1 cellular context compared by ENCODE assay signal in genomic region chr12:118618695-118619094, GRCh38.
TF ChIP-seq lines count a peak whose summit lies in the region.

No MANE protein-coding gene starts in this region.

TF ChIP-seq in GM23338, 12 proteins besides CTCF, POLR2A, EP300 and RAD21:
- no peak for TF ChIP-seq ZNF462 (CRISPR knock-in tag; IDR thresholded peaks at IDR 0.05)
- TF ChIP-seq EZH2 (IDR thresholded peaks at IDR 0.05; ENCODE audit: low read depth, unreplicated experiment), result no peak
- no peak for TF ChIP-seq ZNF114 (CRISPR knock-in tag; IDR thresholded peaks at IDR 0.05)
- no peak for TF ChIP-seq ZNF331 (CRISPR knock-in tag; IDR thresholded peaks at IDR 0.05; ENCODE audit: low read depth)
- no peak for TF ChIP-seq ETS1 (IDR thresholded peaks at IDR 0.05)
- TF ChIP-seq NANOG (IDR thresholded peaks at IDR 0.05; ENCODE audit: borderline replicate concordance), result no peak
- no peak for TF ChIP-seq CREB1 (CRISPR knock-in tag; IDR thresholded peaks at IDR 0.05; ENCODE audit: low read depth)
- TF ChIP-seq REST (IDR thresholded peaks at IDR 0.05; ENCODE audit: unreplicated experiment), result no peak
